9 cellular contexts compared by ENCODE assay signal in genomic region chr19:51887522-51888498, GRCh38. TPM values are rescaled to one million over a fixed set of nuclear protein-coding genes. Genes with fewer than 3 reads are reported as not detected.
DNase-seq lines count a peak whose midpoint lies in the region; ATAC-seq and TF ChIP-seq lines count a peak whose summit lies in the region.
"Had no signal": no experiment of that assay in that cellular context is flagged by ENCODE, and none has a peak within 500 bp of the region (broad histone marks: within the 10 kb centered on the region; RNA-seq: fewer than 3 reads in every experiment).

Gene ZNF577 (minus strand): TSS chr19:51887951. CDS start chr19:51880382, 7,569 bp downstream.

- TSS peak; percentile 52 for BruUV-seq in A673 (replicated peaks; lab: Mats Ljungman, UMichigan)

- DNase-seq in A673 (ENCODE audit: low spot score): peak; percentile 96
- peak; percentile 80 for DNase-seq in HT1080 (ENCODE audit: low read depth)
- peak; percentile 7 to 41 for DNase-seq in activated CD4-positive, alpha-beta T cell treated with anti-CD3 and anti-CD28 coated beads, Interleukin-2, amount 50 U/mL, for 24 hours (ENCODE audit: low read depth in 1 of 2, low spot score in 1 of 2)
- DNase-seq in dermis blood vessel endothelial cell: peak; percentile 95
- DNase-seq in kidney tubule cell (ENCODE audit: low spot score): peak; percentile 89
- DNase-seq in stimulated activated CD4-positive, alpha-beta T cell treated with anti-CD3 and anti-CD28 coated beads, Interleukin-12 subunit alpha, Interleukin-12 subunit beta, amount 100 ng/mL, for 24 hours (ENCODE audit: low read depth in 2 of 2): peak; percentile 43 to 59
- no peak for DNase-seq in NCI-H446 treated with DMSO at 0.1 percent for 48 hours (lab: John Stamatoyannopoulos, UW)

- peak within 1 kb of the TSS; percentile 76 for H3K27ac ChIP-seq in A673 (ENCODE audit: low read depth, low read length, poor library complexity, severe bottlenecking)
- H3K27ac ChIP-seq: C4-2B had no signal

- no peak for ATAC-seq in GM21717 (IDR thresholded peaks at IDR 0.05; ENCODE audit: unreplicated experiment)

- CTCF ChIA-PET in A673 (lab: Charles Lee): no interaction called here

- H3K4me1 ChIP-seq in A673 (ENCODE audit: insufficient read depth, low read length, poor library complexity, severe bottlenecking): no peaks in the 10 kb centered on the region

- peaks cover 54% of the 10 kb centered on the region for H3K9me3 ChIP-seq in A673 (ENCODE audit: low read depth, low read length, poor library complexity, severe bottlenecking)

- H3K27me3 ChIP-seq in A673 (replicated peaks; ENCODE audit: insufficient read depth, low read depth, low read length, poor library complexity): no peaks in the 10 kb centered on the region

- POLR2A ChIA-PET in A673 (lab: Charles Lee; ENCODE audit: low non-redundant PET): interaction anchor here (0.7 kb wide), 1 partner anchor 160 kb away, joined by 3 read pairs; no protein-coding TSS in a partner anchor

- H3K4me3 ChIP-seq in A673 (ENCODE audit: low read depth, low read length, poor library complexity, severe bottlenecking): peak within 1 kb of the TSS; percentile 60

- peaks cover 40% of the 10 kb centered on the region for H3K36me3 ChIP-seq in A673 (ENCODE audit: insufficient read depth, low read length, poor library complexity, severe bottlenecking)

- no peak for TF ChIP-seq CTCF in A673 (conservative IDR thresholded peaks at IDR 0.05; ENCODE audit: low read depth, low read length)

- intact Hi-C loops in A673 (cut with micrococcal nuclease; ENCODE audit: unreplicated experiment): loop anchor here (2.0 kb wide), 1 partner anchor 39 kb away; the partner anchor contains the start of gene ZNF613

RNA-seq across cellular contexts. Expression of gene ZNF577, which starts in this region (rescaled TPM):
- total RNA-seq in A673 (2021): 7.0 and 7.3 TPM in 2 replicates
- 2.5 and 3.0 TPM in 2 replicates for total RNA-seq in HT1080 (2014; rRNA removed; shearing (Covaris generic))
- 2.7 and 4.3 TPM in 2 replicates for polyA plus RNA-seq in HT1080 (2015; cell fraction: cytosol; rRNA removed)
- 11.0 and 13.9 TPM in 2 replicates for polyA plus RNA-seq in HT1080 (2015; cell fraction: nucleus; rRNA removed)
- 3.0 and 4.4 TPM in 2 replicates for total RNA-seq in dermis blood vessel endothelial cell
